In genomic region chr21:37207441-37208009, GRCh38 we compare ENCODE assay signal across 8 cellular contexts. TPM values are rescaled to one million over a fixed set of nuclear protein-coding genes. Genes with fewer than 3 reads are reported as not detected.
A peak's percentile ranks its signal among the peaks of the same experiment; 100 is the strongest.
DNase-seq lines count a peak whose midpoint lies in the region; ATAC-seq, FAIRE-seq and TF ChIP-seq lines count a peak whose summit lies in the region.

No MANE protein-coding gene starts in this region.

- H3K4me1 Mint-ChIP-seq in activated naive CD8-positive, alpha-beta T cell treated with anti-CD3 and anti-CD28 coated beads, Interleukin-2, amount 50 U/mL, for 24 hours, result peaks cover 22% of the 10 kb centered on the region

- no peaks in the 10 kb centered on the region for H3K4me1 ChIP-seq in right lobe of liver

- no peaks in the 10 kb centered on the region for H3K9me3 Mint-ChIP-seq in activated naive CD8-positive, alpha-beta T cell treated with anti-CD3 and anti-CD28 coated beads, Interleukin-2, amount 50 U/mL, for 24 hours

- peaks cover 14% of the 10 kb centered on the region for H3K36me3 Mint-ChIP-seq in activated naive CD8-positive, alpha-beta T cell treated with anti-CD3 and anti-CD28 coated beads, Interleukin-2, amount 50 U/mL, for 24 hours (ENCODE audit: low read depth)

- peak; percentile 83 for FAIRE-seq in GM12891 (lab: Jason Lieb, UNC)
- FAIRE-seq in RCC 7860 (lab: Jason Lieb, UNC), result no peak

- H3K27me3 Mint-ChIP-seq in activated naive CD8-positive, alpha-beta T cell treated with anti-CD3 and anti-CD28 coated beads, Interleukin-2, amount 50 U/mL, for 24 hours, result no peaks in the 10 kb centered on the region

- DNase-seq in GM12891 (ENCODE audit: insufficient read length, low spot score) (no peak), right lobe of liver (no peak), NCI-H510A treated with DMSO at 0.1 percent for 48 hours (lab: John Stamatoyannopoulos, UW) (no peak), RCC 7860 (ENCODE audit: low spot score) (no peak), NCI-H1417 treated with DMSO at 0.1 percent for 48 hours (lab: John Stamatoyannopoulos, UW) (no peak)
- DNase-seq in activated naive CD8-positive, alpha-beta T cell treated with anti-CD3 and anti-CD28 coated beads, Interleukin-2, amount 50 U/mL, for 24 hours, result no peak

- H3K9me3 ChIP-seq in right lobe of liver, result no peaks in the 10 kb centered on the region

- H3K27ac ChIP-seq in right lobe of liver, result no peak overlapping the region

- intact Hi-C loops in right lobe of liver (cut with DNase I), result no loop called here

- H3K27me3 ChIP-seq in right lobe of liver, result no peaks in the 10 kb centered on the region

- TF ChIP-seq POLR2A in GM12891 (IDR thresholded peaks at IDR 0.05; ENCODE audit: low read depth, low read length), result 0 out of 2 replicates have a peak, but pooled peaks have one; percentile 43
- TF ChIP-seq POLR2A in right lobe of liver (IDR thresholded peaks at IDR 0.05), result no peak

- TF ChIP-seq CTCF in right lobe of liver (IDR thresholded peaks at IDR 0.05), result no peak

- H3K36me3 ChIP-seq in right lobe of liver, result peaks cover 0 to 8% (median under 1%) of the 10 kb centered on the region in 4 donors

- 39% methylated on average over 3 of the region's 6 CpGs for WGBS in right lobe of liver (ENCODE audit: insufficient coverage, low coverage, low lambda C conversion rate, missing lambda C conversion rate)

- ATAC-seq in GM21360 (IDR thresholded peaks at IDR 0.05; ENCODE audit: unreplicated experiment) (peak; percentile 44), HG03558 (IDR thresholded peaks at IDR 0.05; ENCODE audit: extremely low read depth, unreplicated experiment) (peak; percentile 57), right lobe of liver (peak; percentile 31 to 52 (median 40))
- ATAC-seq in activated naive CD8-positive, alpha-beta T cell treated with anti-CD3 and anti-CD28 coated beads, Interleukin-2, amount 50 U/mL, for 24 hours, result peak; percentile 56

- no peak overlapping the region for H3K4me3 ChIP-seq in right lobe of liver

- peak overlapping the region; percentile 87 for H3K27ac Mint-ChIP-seq in activated naive CD8-positive, alpha-beta T cell treated with anti-CD3 and anti-CD28 coated beads, Interleukin-2, amount 50 U/mL, for 24 hours

- H3K4me3 Mint-ChIP-seq in activated naive CD8-positive, alpha-beta T cell treated with anti-CD3 and anti-CD28 coated beads, Interleukin-2, amount 50 U/mL, for 24 hours, result peak overlapping the region; percentile 66

TF ChIP-seq in GM12891, 5 proteins besides CTCF, POLR2A, EP300 and RAD21:
- no peak for TF ChIP-seq POLR2AphosphoS5 (IDR thresholded peaks at IDR 0.05; ENCODE audit: low read depth, low read length)
- no peak for TF ChIP-seq PAX5 (IDR thresholded peaks at IDR 0.05; ENCODE audit: insufficient read depth, low read length, severe bottlenecking)
- TF ChIP-seq SPI1 (IDR thresholded peaks at IDR 0.05; ENCODE audit: low read depth, low read length), result peak; percentile 1; the same call in 1 of the 2 replicates
- TF ChIP-seq POU2F2 (IDR thresholded peaks at IDR 0.05; ENCODE audit: low read depth, low read length), result peak; percentile 49; the same call in 1 of the 2 replicates
- TF ChIP-seq TAF1 (IDR thresholded peaks at IDR 0.05; ENCODE audit: low read depth, low read length), result 0 out of 2 replicates have a peak, but pooled peaks have one; percentile 35
TF ChIP-seq in GM12891: peak in this region for 3.

RNA-seq across cellular contexts. Expression of gene VPS26C, which starts 59.6 kb away (rescaled TPM):
- polyA plus RNA-seq in GM12891 (2012; ENCODE audit: low read depth, missing spikeins), result 29.8 TPM
- total RNA-seq in right lobe of liver, result 10 to 100 TPM; 27.4 to 52.3 (median 31.3) TPM
